Comparison of ENCODE assay signal across 19 cellular contexts in genomic region chr9:70534471-70534870, GRCh38.
"Had no signal": no experiment of that assay in that cellular context is flagged by ENCODE, and none has a peak within 500 bp of the region (broad histone marks: within the 10 kb centered on the region; RNA-seq: fewer than 3 reads in every experiment).

No MANE protein-coding gene starts in this region.

- H3K27ac Mint-ChIP-seq: activated CD4-positive, alpha-beta T cell treated with anti-CD3 and anti-CD28 coated beads, Interleukin-2, amount 10 ng/mL, durations not matched to agents 7 days and 5 days; activated naive CD4-positive, alpha-beta T cell treated with anti-CD3 and anti-CD28 coated beads for 36 hours; activated naive CD8-positive, alpha-beta T cell treated with anti-CD3 and anti-CD28 coated beads, Interleukin-2, amount 50 U/mL, for 24 hours; activated T-helper 17 cell treated with anti-CD3 and anti-CD28 coated beads, Interleukin-2, amount 50 U/mL, for 72 hours had no signal

- H3K9me3 ChIP-seq: ascending aorta, esophagus muscularis mucosa, stomach, testis, upper lobe of left lung had no signal

- H3K4me1 ChIP-seq: stomach, testis, upper lobe of left lung had no signal

- H3K27me3 ChIP-seq: ascending aorta, cardiac muscle cell, esophagus muscularis mucosa, stomach, testis, upper lobe of left lung had no signal

- DNase-seq: activated CD4-positive, alpha-beta T cell treated with anti-CD3 and anti-CD28 coated beads, Interleukin-2, amount 10 ng/mL, durations not matched to agents 7 days and 5 days; activated CD8-positive, alpha-beta memory T cell treated with anti-CD3 and anti-CD28 coated beads for 24 hours; activated naive CD4-positive, alpha-beta T cell treated with anti-CD3 and anti-CD28 coated beads for 36 hours; activated naive CD8-positive, alpha-beta T cell treated with anti-CD3 and anti-CD28 coated beads, Interleukin-2, amount 50 U/mL, for 24 hours; head of caudate nucleus; left colon; midbrain; stimulated activated CD4-positive, alpha-beta T cell treated with anti-CD3 and anti-CD28 coated beads, Interleukin-12 subunit alpha, Interleukin-12 subunit beta, amount 100 ng/mL, for 4 hours; stimulated activated CD4-positive, alpha-beta T cell treated with anti-CD3 and anti-CD28 coated beads, Interleukin-2, amount 100 ng/mL, for 24 hours; stomach; T-helper 9 cell; testis; upper lobe of left lung had no signal

- H3K27ac ChIP-seq: ascending aorta, cardiac muscle cell, esophagus muscularis mucosa, stomach, testis, upper lobe of left lung had no signal

- H3K4me1 Mint-ChIP-seq: activated T-helper 17 cell treated with anti-CD3 and anti-CD28 coated beads, Interleukin-2, amount 50 U/mL, for 72 hours had no signal

- H3K4me3 ChIP-seq: ascending aorta, cardiac muscle cell, esophagus muscularis mucosa, lung, stomach, testis, upper lobe of left lung had no signal

- H3K4me3 Mint-ChIP-seq: activated CD4-positive, alpha-beta T cell treated with anti-CD3 and anti-CD28 coated beads, Interleukin-2, amount 10 ng/mL, durations not matched to agents 7 days and 5 days; activated naive CD4-positive, alpha-beta T cell treated with anti-CD3 and anti-CD28 coated beads for 36 hours; activated naive CD8-positive, alpha-beta T cell treated with anti-CD3 and anti-CD28 coated beads, Interleukin-2, amount 50 U/mL, for 24 hours; activated T-helper 17 cell treated with anti-CD3 and anti-CD28 coated beads, Interleukin-2, amount 50 U/mL, for 72 hours had no signal

- H3K27me3 Mint-ChIP-seq: activated CD4-positive, alpha-beta T cell treated with anti-CD3 and anti-CD28 coated beads, Interleukin-2, amount 10 ng/mL, durations not matched to agents 7 days and 5 days; activated naive CD8-positive, alpha-beta T cell treated with anti-CD3 and anti-CD28 coated beads, Interleukin-2, amount 50 U/mL, for 24 hours; activated T-helper 17 cell treated with anti-CD3 and anti-CD28 coated beads, Interleukin-2, amount 50 U/mL, for 72 hours had no signal

- H3K36me3 ChIP-seq: ascending aorta, cardiac muscle cell, esophagus muscularis mucosa, stomach, upper lobe of left lung had no signal

- H3K9me3 Mint-ChIP-seq: activated CD4-positive, alpha-beta T cell treated with anti-CD3 and anti-CD28 coated beads, Interleukin-2, amount 10 ng/mL, durations not matched to agents 7 days and 5 days; activated naive CD4-positive, alpha-beta T cell treated with anti-CD3 and anti-CD28 coated beads for 36 hours; activated naive CD8-positive, alpha-beta T cell treated with anti-CD3 and anti-CD28 coated beads, Interleukin-2, amount 50 U/mL, for 24 hours; activated T-helper 17 cell treated with anti-CD3 and anti-CD28 coated beads, Interleukin-2, amount 50 U/mL, for 72 hours had no signal

- ATAC-seq: activated naive CD8-positive, alpha-beta T cell treated with anti-CD3 and anti-CD28 coated beads, Interleukin-2, amount 50 U/mL, for 24 hours; activated T-helper 17 cell treated with anti-CD3 and anti-CD28 coated beads, Interleukin-2, amount 50 U/mL, for 72 hours; left colon; sciatic nerve had no signal
